8 cellular contexts compared by ENCODE assay signal in genomic region chr9:78296893-78297671, GRCh38. TPM values are rescaled to one million over a fixed set of nuclear protein-coding genes. Genes with fewer than 3 reads are reported as not detected.
DNase-seq lines count a peak whose midpoint lies in the region; ATAC-seq and FAIRE-seq lines count a peak whose summit lies in the region.

Gene PSAT1, plus strand, starts transcription at chr9:78297125. Its CDS starts 86 bp downstream, at chr9:78297211.

- H3K9me3 ChIP-seq in KOPT-K1 (ENCODE audit: insufficient read depth, low read length, poor library complexity, severe bottlenecking) = no peaks in the 10 kb centered on the region

- H3K27me3 Mint-ChIP-seq in activated T-cell treated with anti-CD3 and anti-CD28 coated beads, Interleukin-2, amount 50 U/mL, for 72 hours (ENCODE audit: low read depth) = no peaks in the 10 kb centered on the region
- H3K27me3 Mint-ChIP-seq in naive B cell = peaks cover 0 to 16% (median 7%) of the 10 kb centered on the region in 3 donors

- FAIRE-seq in RCC 7860 (lab: Jason Lieb, UNC) = peak; percentile 42

- H3K36me3 ChIP-seq in KOPT-K1 (ENCODE audit: insufficient read depth, low read length) = peaks cover 23% of the 10 kb centered on the region

- ATAC-seq in GM21825 (IDR thresholded peaks at IDR 0.05; ENCODE audit: unreplicated experiment) = peak; percentile 98
- peak; percentile 97 for ATAC-seq in activated T-cell treated with anti-CD3 and anti-CD28 coated beads, Interleukin-2, amount 50 U/mL, for 72 hours (replicated peaks in 1 of 2)
- ATAC-seq in naive B cell (ENCODE audit: low read depth in 2 of 2) = peak; percentile 96
- peak; percentile 99 for ATAC-seq in stimulated activated effector memory CD8-positive, alpha-beta T cell treated with anti-CD3 and anti-CD28 coated beads, Interleukin-12 subunit alpha, Interleukin-12 subunit beta, amount 100 ng/mL, for 72 hours

- H3K4me1 Mint-ChIP-seq in activated T-cell treated with anti-CD3 and anti-CD28 coated beads, Interleukin-2, amount 50 U/mL, for 72 hours (ENCODE audit: low read depth) = peaks cover 51% of the 10 kb centered on the region
- peaks cover 17 to 24% (median 17%) of the 10 kb centered on the region in 3 donors for H3K4me1 Mint-ChIP-seq in naive B cell
- H3K4me1 Mint-ChIP-seq in stimulated activated effector memory CD8-positive, alpha-beta T cell treated with anti-CD3 and anti-CD28 coated beads, Interleukin-12 subunit alpha, Interleukin-12 subunit beta, amount 100 ng/mL, for 72 hours = peaks cover 28% of the 10 kb centered on the region

- H3K4me3 Mint-ChIP-seq in activated T-cell treated with anti-CD3 and anti-CD28 coated beads, Interleukin-2, amount 50 U/mL, for 72 hours = peak within 1 kb of the TSS; percentile 98
- H3K4me3 Mint-ChIP-seq in naive B cell = peak within 1 kb of the TSS; percentile 87 to 94 (median 92)
- peak within 1 kb of the TSS; percentile 91 for H3K4me3 Mint-ChIP-seq in stimulated activated effector memory CD8-positive, alpha-beta T cell treated with anti-CD3 and anti-CD28 coated beads, Interleukin-12 subunit alpha, Interleukin-12 subunit beta, amount 100 ng/mL, for 72 hours

- H3K27ac Mint-ChIP-seq in activated T-cell treated with anti-CD3 and anti-CD28 coated beads, Interleukin-2, amount 50 U/mL, for 72 hours = peak within 1 kb of the TSS; percentile 99
- H3K27ac Mint-ChIP-seq in naive B cell = peak within 1 kb of the TSS in 4 of 6 donors; percentile 20 to 87 (median 64)
- H3K27ac Mint-ChIP-seq in stimulated activated effector memory CD8-positive, alpha-beta T cell treated with anti-CD3 and anti-CD28 coated beads, Interleukin-12 subunit alpha, Interleukin-12 subunit beta, amount 100 ng/mL, for 72 hours = peak within 1 kb of the TSS; percentile 96

- no peaks in the 10 kb centered on the region for H3K9me3 Mint-ChIP-seq in activated T-cell treated with anti-CD3 and anti-CD28 coated beads, Interleukin-2, amount 50 U/mL, for 72 hours
- H3K9me3 Mint-ChIP-seq in naive B cell = no peaks in the 10 kb centered on the region
- no peaks in the 10 kb centered on the region for H3K9me3 Mint-ChIP-seq in stimulated activated effector memory CD8-positive, alpha-beta T cell treated with anti-CD3 and anti-CD28 coated beads, Interleukin-12 subunit alpha, Interleukin-12 subunit beta, amount 100 ng/mL, for 72 hours

- peaks cover 19 to 35% of the 10 kb centered on the region in 2 donors for H3K36me3 Mint-ChIP-seq in activated T-cell treated with anti-CD3 and anti-CD28 coated beads, Interleukin-2, amount 50 U/mL, for 72 hours (ENCODE audit: insufficient read depth in 2 of 2)
- H3K36me3 Mint-ChIP-seq in naive B cell = peaks cover 0 to 4% of the 10 kb centered on the region in 2 donors
- peaks cover 52% of the 10 kb centered on the region for H3K36me3 Mint-ChIP-seq in stimulated activated effector memory CD8-positive, alpha-beta T cell treated with anti-CD3 and anti-CD28 coated beads, Interleukin-12 subunit alpha, Interleukin-12 subunit beta, amount 100 ng/mL, for 72 hours

- peak within 1 kb of the TSS; percentile 90 for H3K27ac ChIP-seq in KOPT-K1 (ENCODE audit: low read depth, low read length, poor library complexity, severe bottlenecking)

- DNase-seq in DMS79 treated with DMSO at 0.1 percent for 48 hours (lab: John Stamatoyannopoulos, UW) (peak; percentile 65), RCC 7860 (ENCODE audit: low spot score) (peak; percentile 91), fibroblast of gingiva (ENCODE audit: low read depth) (peak; percentile 98), naive B cell (peak; percentile 81)
- peak; percentile 93 to 94 for DNase-seq in activated T-cell treated with anti-CD3 and anti-CD28 coated beads, Interleukin-2, amount 50 U/mL, for 72 hours
- DNase-seq in stimulated activated effector memory CD8-positive, alpha-beta T cell treated with anti-CD3 and anti-CD28 coated beads, Interleukin-12 subunit alpha, Interleukin-12 subunit beta, amount 100 ng/mL, for 72 hours (ENCODE audit: low spot score in 2 of 2) = peak; percentile 69 to 93

RNA-seq across cellular contexts. Expression of gene PSAT1, which starts in this region (rescaled TPM):
- total RNA-seq in activated T-cell treated with anti-CD3 and anti-CD28 coated beads, Interleukin-2, amount 50 U/mL, for 72 hours = 100 to 1,000 TPM; 206 to 242 TPM
- under 1 TPM; 0.10 to 0.67 (median 0.52) TPM for polyA plus RNA-seq in naive B cell (ENCODE audit: low read depth in 6 of 6)

Comparison
In these comparisons a context has a peak if more than half of its experiments do, and no peak if none do; other contexts are left out.
1. Peak in every context shown above with its lines: DNase-seq, ATAC-seq and H3K27ac ChIP-seq.
2. Peak in DNase-seq and ATAC-seq in naive B cell; RNA of the gene not detected or under 1 TPM.